In the genomic region with DNA sequence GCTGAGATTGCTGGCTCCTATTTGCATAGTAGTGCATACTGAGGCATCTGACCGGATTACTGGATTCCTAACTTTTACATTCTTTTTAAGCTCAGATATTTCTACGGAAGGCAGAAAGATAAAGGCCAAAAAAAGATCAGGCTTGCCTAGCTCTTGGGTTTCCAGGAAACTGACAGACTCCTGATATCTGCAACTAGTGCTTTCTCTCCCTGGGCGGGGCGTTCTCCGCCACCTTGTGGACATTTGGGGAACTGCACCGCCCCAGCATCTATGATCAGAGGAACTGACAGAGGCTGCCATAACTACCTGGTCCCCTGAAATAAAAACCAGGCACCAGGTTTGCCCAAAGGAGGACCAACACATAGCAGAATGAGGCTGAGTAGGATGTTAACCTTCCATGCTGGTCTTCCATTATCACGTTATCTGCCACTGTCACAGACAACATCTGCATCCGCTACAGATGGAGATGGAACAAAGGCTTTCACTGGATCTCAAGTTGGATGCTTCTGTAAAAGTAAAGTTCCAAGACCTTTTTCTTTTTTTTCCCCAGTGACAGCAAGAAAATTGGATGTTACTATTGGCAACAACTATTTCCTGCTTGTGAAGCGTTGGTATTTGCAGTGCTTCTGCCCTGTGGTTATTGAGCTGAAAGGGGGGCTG, we compare ENCODE assay signal across 8 cellular contexts. TPM values are rescaled to one million over a fixed set of nuclear protein-coding genes. Genes with fewer than 3 reads are reported as not detected.
A peak's percentile ranks its signal among the peaks of the same experiment; 100 is the strongest.
DNase-seq lines count a peak whose midpoint lies in the region; ATAC-seq and TF ChIP-seq lines count a peak whose summit lies in the region.

No MANE protein-coding gene starts in this region.

- H4K20me1 ChIP-seq in neural progenitor cell (ENCODE audit: low read depth): no peaks in the 10 kb centered on the region

- H2AFZ ChIP-seq in neural progenitor cell (replicated peaks): no peak overlapping the region

- no peaks in the 10 kb centered on the region for H3K27me3 ChIP-seq in neural progenitor cell

- peaks cover 3% of the 10 kb centered on the region for H3K4me1 Mint-ChIP-seq in neural progenitor cell

- DNase-seq in COLO829 (ENCODE audit: low spot score) (peak; percentile 68), OCI-M2 (lab: John Stamatoyannopoulos, UW; ENCODE audit: unreplicated experiment) (peak; percentile 80), fibroblast of gingiva (ENCODE audit: low read depth) (peak; percentile 73), neural progenitor cell (ENCODE audit: low spot score) (peak; percentile 63), stromal cell of bone marrow (ENCODE audit: low read depth) (peak; percentile 64)
- peak; percentile 86 for DNase-seq in activated T-cell treated with anti-CD3 and anti-CD28 coated beads, Interleukin-2, amount 50 U/mL, for 1 hour

- H3K9ac ChIP-seq in neural progenitor cell: no peak overlapping the region

- peaks cover 2% of the 10 kb centered on the region for H3K27me3 Mint-ChIP-seq in neural progenitor cell (ENCODE audit: insufficient read depth, low read depth)

- no peaks in the 10 kb centered on the region for H3K9me3 ChIP-seq in neural progenitor cell (ENCODE audit: low read depth)

- H3K4me3 Mint-ChIP-seq in neural progenitor cell: no peak overlapping the region

- no peak overlapping the region for H3K27ac ChIP-seq in neural progenitor cell

- no peaks in the 10 kb centered on the region for H3F3A ChIP-seq in neural progenitor cell (ENCODE audit: low read depth)

- H3K27ac Mint-ChIP-seq in neural progenitor cell: no peak overlapping the region

- peak; percentile 99 for TF ChIP-seq CTCF in neural progenitor cell (IDR thresholded peaks at IDR 0.05)

- no peaks in the 10 kb centered on the region for H3K36me3 ChIP-seq in neural progenitor cell

- peak; percentile 80 for ATAC-seq in GM19328 (IDR thresholded peaks at IDR 0.05; ENCODE audit: unreplicated experiment)
- ATAC-seq in HG03378 (IDR thresholded peaks at IDR 0.05; ENCODE audit: unreplicated experiment): peak; percentile 90

- H3K36me3 Mint-ChIP-seq in neural progenitor cell: no peaks in the 10 kb centered on the region

- H3K79me2 ChIP-seq in neural progenitor cell (ENCODE audit: low read depth): no peaks in the 10 kb centered on the region

- H3K4me3 ChIP-seq in neural progenitor cell: no peak overlapping the region

- H3K9me3 Mint-ChIP-seq in neural progenitor cell: no peaks in the 10 kb centered on the region

- no peaks in the 10 kb centered on the region for H3K4me1 ChIP-seq in neural progenitor cell

- no peak overlapping the region for H3K4me2 ChIP-seq in neural progenitor cell

RNA-seq across cellular contexts. Expression of a gene that starts 33.3 kb away (rescaled TPM):
- not detected in 2 replicates for total RNA-seq in neural progenitor cell (ENCODE audit: low replicate concordance)
